In genomic region chr18:13566941-13567762, GRCh38 we compare ENCODE assay signal across 8 cellular contexts.
A peak's percentile ranks its signal among the peaks of the same experiment; 100 is the strongest.
DNase-seq lines count a peak whose midpoint lies in the region; ATAC-seq lines count a peak whose summit lies in the region.

No MANE protein-coding gene starts in this region.

- ATAC-seq in GM19455 (IDR thresholded peaks at IDR 0.05; ENCODE audit: unreplicated experiment) (peak; percentile 54), HG03460 (IDR thresholded peaks at IDR 0.05; ENCODE audit: unreplicated experiment) (peak; percentile 46)

- H3K4me3 ChIP-seq in adipocyte (ENCODE audit: low read length) (no peak overlapping the region), muscle layer of colon (ENCODE audit: low read depth in 1 of 2, low read length in 2 of 2) (no peak overlapping the region)

- H3K27ac ChIP-seq in muscle layer of colon (ENCODE audit: low read depth, low read length), result peak overlapping the region; percentile 61

- H3K36me3 ChIP-seq in adipocyte (ENCODE audit: control insufficient read depth, insufficient read depth, low read length, severe bottlenecking), result no peaks in the 10 kb centered on the region
- H3K36me3 ChIP-seq in muscle layer of colon (ENCODE audit: insufficient read depth, low read length), result no peaks in the 10 kb centered on the region

- H3K27me3 ChIP-seq in adipocyte (replicated peaks; ENCODE audit: control insufficient read depth, insufficient read depth, low read length) (peaks cover 8% of the 10 kb centered on the region), muscle layer of colon (ENCODE audit: control insufficient read depth in 1 of 2, insufficient read depth in 2 of 2, low read length in 2 of 2) (no peaks in the 10 kb centered on the region)

- no peaks in the 10 kb centered on the region for H3K9me3 ChIP-seq in adipocyte (ENCODE audit: control insufficient read depth, low read length)
- H3K9me3 ChIP-seq in muscle layer of colon (ENCODE audit: low read length), result no peaks in the 10 kb centered on the region

- H3K4me1 ChIP-seq in adipocyte (ENCODE audit: control insufficient read depth, insufficient read depth, low read length) (peaks cover 23% of the 10 kb centered on the region), muscle layer of colon (ENCODE audit: insufficient read depth, low read length) (peaks cover 33% of the 10 kb centered on the region)

- peak; percentile 20 for DNase-seq in GM03348 (ENCODE audit: low spot score)
- no peak for DNase-seq in adipocyte (ENCODE audit: low read depth)
- DNase-seq in NCI-H1092 (lab: John Stamatoyannopoulos, UW), result no peak
- no peak for DNase-seq in activated effector memory CD4-positive, alpha-beta T cell treated with anti-CD3 and anti-CD28 coated beads, Interleukin-2, amount 50 U/mL, for 16 hours
- DNase-seq in H4 (ENCODE audit: low spot score), result no peak

- peak overlapping the region; percentile 43 for H3K9ac ChIP-seq in adipocyte (ENCODE audit: low read length)
- H3K9ac ChIP-seq in muscle layer of colon (ENCODE audit: low read length), result no peak overlapping the region
